In genomic region chr1:117632269-117633067, GRCh38 we compare ENCODE assay signal across 13 cellular contexts. TPM values are rescaled to one million over a fixed set of nuclear protein-coding genes. Genes with fewer than 3 reads are reported as not detected.
A peak's percentile ranks its signal among the peaks of the same experiment; 100 is the strongest.
DNase-seq lines count a peak whose midpoint lies in the region; ATAC-seq, FAIRE-seq and TF ChIP-seq lines count a peak whose summit lies in the region.
"Had no signal": no experiment of that assay in that cellular context is flagged by ENCODE, and none has a peak within 500 bp of the region (broad histone marks: within the 10 kb centered on the region; RNA-seq: fewer than 3 reads in every experiment).

No MANE protein-coding gene starts in this region.

- peak; percentile 9 for FAIRE-seq in GM12891 (lab: Jason Lieb, UNC)
- FAIRE-seq in RCC 7860 (lab: Jason Lieb, UNC): no peak
- FAIRE-seq: HTR-8/SVneo had no signal

- TF ChIP-seq POLR2A in GM12891 (IDR thresholded peaks at IDR 0.05; ENCODE audit: low read depth, low read length): no peak

- ATAC-seq in GM21723 (IDR thresholded peaks at IDR 0.05; ENCODE audit: unreplicated experiment): peak; percentile 64

- no peak for DNase-seq in GM12891 (ENCODE audit: insufficient read length, low spot score)
- peak; percentile 69 for DNase-seq in NCI-H69 (lab: John Stamatoyannopoulos, UW)
- DNase-seq in mesenteric fat pad (ENCODE audit: low spot score): peak; percentile 26
- DNase-seq in RCC 7860 (ENCODE audit: low spot score): no peak
- DNase-seq in NCI-H2081 treated with DMSO at 0.1 percent for 48 hours (lab: John Stamatoyannopoulos, UW): no peak
- no peak for DNase-seq in C1 segment of cervical spinal cord (lab: John Stamatoyannopoulos, UW)
- DNase-seq in activated CD4-positive, alpha-beta T cell treated with anti-CD3 and anti-CD28 coated beads, Interleukin-2, amount 50 U/mL, for 1 hour: no peak
- DNase-seq: cortex of kidney, EL, uterus had no signal

TF ChIP-seq in GM12891, 5 proteins besides CTCF, POLR2A, EP300 and RAD21:
- peak; percentile 23; the same call in 1 of the 2 replicates for TF ChIP-seq SPI1 (IDR thresholded peaks at IDR 0.05; ENCODE audit: low read depth, low read length)
- TF ChIP-seq TAF1 (IDR thresholded peaks at IDR 0.05; ENCODE audit: low read depth, low read length): no peak
- no peak for TF ChIP-seq POU2F2 (IDR thresholded peaks at IDR 0.05; ENCODE audit: low read depth, low read length)
- no peak for TF ChIP-seq POLR2AphosphoS5 (IDR thresholded peaks at IDR 0.05; ENCODE audit: low read depth, low read length)
- no peak for TF ChIP-seq PAX5 (IDR thresholded peaks at IDR 0.05; ENCODE audit: insufficient read depth, low read length, severe bottlenecking)

RNA-seq across cellular contexts. Expression of gene TENT5C, which starts 26.6 kb away (rescaled TPM):
- polyA plus RNA-seq in GM12891 (2012; ENCODE audit: low read depth, missing spikeins): 0.87 TPM
- 2.5 TPM for total RNA-seq in mesenteric fat pad
- total RNA-seq: myocyte had no signal

Comparison
In these comparisons a context has a peak if more than half of its experiments do, and no peak if none do; other contexts are left out.
1. DNase-seq: peak in NCI-H69 (single experiment) and mesenteric fat pad (single experiment); none in GM12891 (single experiment), RCC 7860 (single experiment), NCI-H2081 treated with DMSO at 0.1 percent for 48 hours (single experiment), C1 segment of cervical spinal cord (0 of 14) and activated CD4-positive, alpha-beta T cell treated with anti-CD3 and anti-CD28 coated beads, Interleukin-2, amount 50 U/mL, for 1 hour (single experiment).